In genomic region chr22:49116486-49116885, GRCh38 we compare ENCODE assay signal across 26 cellular contexts.
"Had no signal": no experiment of that assay in that cellular context is flagged by ENCODE, and none has a peak within 500 bp of the region (broad histone marks: within the 10 kb centered on the region; RNA-seq: fewer than 3 reads in every experiment).

No MANE protein-coding gene starts in this region.

- H3K4me3 Mint-ChIP-seq: memory B cell; naive thymus-derived CD8-positive, alpha-beta T cell; nephron; neural progenitor cell; stimulated activated naive B cell treated with anti-CD40 and anti-IgM and Interleukin-4, amounts not matched to agents 10 μg/mL and 1 μg/mL and 100 μg/mL, for 72 hours had no signal

- H2AFZ ChIP-seq: hepatocyte, neural progenitor cell had no signal

- H3K36me3 ChIP-seq: left ventricle myocardium inferior, neural progenitor cell, pancreas, prostate gland, stomach, thyroid gland, transverse colon, upper lobe of left lung, vagina had no signal

- H3K9me3 Mint-ChIP-seq: memory B cell, nephron, neural progenitor cell had no signal

- H3K4me2 ChIP-seq: hepatocyte, neural progenitor cell had no signal

- H3K9ac ChIP-seq: neural progenitor cell had no signal

- H3K36me3 Mint-ChIP-seq: memory B cell; naive thymus-derived CD8-positive, alpha-beta T cell; neural progenitor cell; stimulated activated naive B cell treated with anti-CD40 and anti-IgM and Interleukin-4, amounts not matched to agents 10 μg/mL and 1 μg/mL and 100 μg/mL, for 72 hours had no signal

- H3K27me3 Mint-ChIP-seq: memory B cell had no signal

- H3K27ac Mint-ChIP-seq: memory B cell; naive thymus-derived CD8-positive, alpha-beta T cell; neural progenitor cell; stimulated activated naive B cell treated with anti-CD40 and anti-IgM and Interleukin-4, amounts not matched to agents 10 μg/mL and 1 μg/mL and 100 μg/mL, for 72 hours had no signal

- ATAC-seq: naive thymus-derived CD8-positive, alpha-beta T cell; pancreas; right cardiac atrium; sciatic nerve; stimulated activated naive B cell treated with anti-CD40 and anti-IgM and Interleukin-4, amounts not matched to agents 10 μg/mL and 1 μg/mL and 100 μg/mL, for 72 hours; stimulated activated naive CD8-positive, alpha-beta T cell treated with anti-CD3 and anti-CD28 coated beads, Interleukin-15, Interleukin-2, amounts not matched to agents 100 U/mL and 50 U/mL, for 24 hours had no signal

- H3K4me1 Mint-ChIP-seq: memory B cell; naive thymus-derived CD8-positive, alpha-beta T cell; nephron; stimulated activated naive B cell treated with anti-CD40 and anti-IgM and Interleukin-4, amounts not matched to agents 10 μg/mL and 1 μg/mL and 100 μg/mL, for 72 hours had no signal

- H3K4me1 ChIP-seq: pancreas, prostate gland, stomach, testis, thyroid gland, transverse colon, upper lobe of left lung, vagina had no signal

- H3K27me3 ChIP-seq: hepatocyte, neural progenitor cell, pancreas, testis, thyroid gland, transverse colon, upper lobe of left lung, vagina had no signal

- H3K27ac ChIP-seq: hepatocyte, left ventricle myocardium inferior, neural progenitor cell, pancreas, prostate gland, skin epidermis, stomach, testis, thyroid gland, transverse colon, upper lobe of left lung, vagina had no signal

- H3K9me3 ChIP-seq: left ventricle myocardium inferior, pancreas, prostate gland, stomach, testis, thyroid gland, transverse colon, upper lobe of left lung, vagina had no signal

- H3K4me3 ChIP-seq: hepatocyte, left ventricle myocardium inferior, neural progenitor cell, pancreas, prostate gland, skin epidermis, stomach, testis, thyroid gland, transverse colon, upper lobe of left lung, vagina had no signal

- DNase-seq: islet precursor cell; left ventricle myocardium inferior; naive thymus-derived CD8-positive, alpha-beta T cell; pancreas; posterior cingulate gyrus; retina; right cardiac atrium; stimulated activated CD4-positive, alpha-beta T cell treated with anti-CD3 and anti-CD28 coated beads, Interleukin-12 subunit alpha, Interleukin-12 subunit beta, amount 100 ng/mL, for 4 hours; stimulated activated CD4-positive, alpha-beta T cell treated with anti-CD3 and anti-CD28 coated beads, Interleukin-15, amount 100 ng/mL, for 24 hours; stimulated activated CD4-positive, alpha-beta T cell treated with anti-CD3 and anti-CD28 coated beads, Interleukin-2, amount 100 ng/mL, for 24 hours; stimulated activated CD4-positive, alpha-beta T cell treated with anti-CD3 and anti-CD28 coated beads, Interleukin-4, amount 100 ng/mL, for 1 hour; stimulated activated naive B cell treated with anti-CD40 and anti-IgM and Interleukin-4, amounts not matched to agents 10 μg/mL and 1 μg/mL and 100 μg/mL, for 72 hours; stimulated activated naive CD8-positive, alpha-beta T cell treated with anti-CD3 and anti-CD28 coated beads, Interleukin-15, Interleukin-2, amounts not matched to agents 100 U/mL and 50 U/mL, for 24 hours; stomach; testis; thyroid gland; transverse colon; upper lobe of left lung had no signal

- H3K79me2 ChIP-seq: hepatocyte had no signal
